Comparison of ENCODE assay signal across 18 cellular contexts in the genomic region with DNA sequence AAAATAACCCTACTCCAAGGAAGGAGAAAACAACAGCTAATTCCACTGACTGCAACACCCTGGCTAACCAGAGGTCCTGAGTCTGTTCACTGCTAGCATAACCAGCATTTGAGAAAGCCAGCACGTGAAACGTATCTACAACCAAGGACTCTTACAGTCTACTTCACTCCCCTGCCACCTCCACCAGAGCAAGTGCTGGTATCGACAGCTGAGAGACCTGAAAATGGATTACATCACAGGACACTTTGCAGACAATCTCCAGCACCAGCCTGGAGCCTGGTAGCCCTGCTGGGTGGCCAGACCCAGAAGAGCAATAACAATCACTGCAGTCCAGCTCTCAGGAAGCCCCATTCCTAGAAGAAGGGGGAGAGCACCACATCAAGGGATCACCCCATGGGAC.
"Had no signal": no experiment of that assay in that cellular context is flagged by ENCODE, and none has a peak within 500 bp of the region (broad histone marks: within the 10 kb centered on the region; RNA-seq: fewer than 3 reads in every experiment).

No MANE protein-coding gene starts in this region.

- H3K27me3 Mint-ChIP-seq: IgD-negative memory B cell had no signal

- ATAC-seq: HepG2, K562 had no signal

- H3K4me1 Mint-ChIP-seq: IgD-negative memory B cell had no signal

- H3K9me3 ChIP-seq: SJSA1 had no signal

- H3K4me1 ChIP-seq: SJSA1 had no signal

- DNase-seq: Kasumi-1, MV-4-11, NCI-H1048, NCI-H1694 treated with DMSO at 0.1 percent for 48 hours, NCI-H1930, NCI-H2107, NCI-H2227 treated with DMSO at 0.1 percent for 48 hours, NCI-H446 treated with DMSO at 0.1 percent for 48 hours, NCI-H526, NCI-H82, SIG-M5 had no signal

- H3K9ac ChIP-seq: KMS-11 had no signal

- H3K27ac ChIP-seq: KMS-11, SJSA1, SK-N-MC had no signal

- H3K36me3 ChIP-seq: SJSA1 had no signal

- H3K36me3 Mint-ChIP-seq: IgD-negative memory B cell had no signal

- H3K27me3 ChIP-seq: SJSA1 had no signal

- H3K4me2 ChIP-seq: KMS-11 had no signal

- FAIRE-seq: HepG2, K562, RCC 7860 had no signal

- H3K27ac Mint-ChIP-seq: IgD-negative memory B cell had no signal

- H3K4me3 Mint-ChIP-seq: IgD-negative memory B cell had no signal

- H3K4me3 ChIP-seq: K562, SJSA1, SK-N-MC had no signal
